1 cellular context compared by ENCODE assay signal in the genomic region with DNA sequence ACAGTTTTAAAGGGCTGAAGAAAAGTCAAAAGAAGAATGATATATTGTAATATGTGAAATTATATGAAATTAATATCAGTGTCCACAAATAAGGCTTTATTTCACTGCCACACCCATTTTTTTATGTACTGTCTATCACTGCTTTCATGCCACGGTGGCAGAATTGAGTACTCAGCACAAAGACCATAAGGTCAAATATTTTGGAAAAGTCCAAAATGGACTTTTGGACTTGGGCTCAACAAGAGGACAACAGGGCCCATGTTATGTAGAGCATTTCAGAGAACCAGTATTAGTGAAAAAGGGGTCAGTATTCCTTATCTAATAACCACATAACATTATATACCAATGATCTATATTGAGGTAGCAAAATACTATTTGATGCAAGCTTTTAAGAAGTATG.
TF ChIP-seq lines count a peak whose summit lies in the region.

No MANE protein-coding gene starts in this region.

TF ChIP-seq in HepG2, 621 proteins besides CTCF, POLR2A, EP300 and RAD21 (continued from another document):
- TF ChIP-seq, protein P1, sequence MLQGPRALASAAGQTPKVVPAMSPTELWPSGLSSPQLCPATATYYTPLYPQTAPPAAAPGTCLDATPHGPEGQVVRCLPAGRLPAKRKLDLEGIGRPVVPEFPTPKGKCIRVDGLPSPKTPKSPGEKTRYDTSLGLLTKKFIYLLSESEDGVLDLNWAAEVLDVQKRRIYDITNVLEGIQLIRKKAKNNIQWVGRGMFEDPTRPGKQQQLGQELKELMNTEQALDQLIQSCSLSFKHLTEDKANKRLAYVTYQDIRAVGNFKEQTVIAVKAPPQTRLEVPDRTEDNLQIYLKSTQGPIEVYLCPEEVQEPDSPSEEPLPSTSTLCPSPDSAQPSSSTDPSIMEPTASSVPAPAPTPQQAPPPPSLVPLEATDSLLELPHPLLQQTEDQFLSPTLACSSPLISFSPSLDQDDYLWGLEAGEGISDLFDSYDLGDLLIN (CRISPR knock-in tag; IDR thresholded peaks at IDR 0.05; ENCODE audit: borderline replicate concordance), result no peak
- TF ChIP-seq JDP2 (CRISPR knock-in tag; IDR thresholded peaks at IDR 0.05; ENCODE audit: borderline replicate concordance), result no peak
- TF ChIP-seq ZSCAN21 (CRISPR knock-in tag; IDR thresholded peaks at IDR 0.05; ENCODE audit: borderline replicate concordance), result no peak
